ENCODE assay signal across 16 cellular contexts in genomic region chr7:87225696-87226095, GRCh38. TPM values are rescaled to one million over a fixed set of nuclear protein-coding genes. Genes with fewer than 3 reads are reported as not detected.
DNase-seq lines count a peak whose midpoint lies in the region; ATAC-seq and TF ChIP-seq lines count a peak whose summit lies in the region.
"Had no signal": no experiment of that assay in that cellular context is flagged by ENCODE, and none has a peak within 500 bp of the region (broad histone marks: within the 10 kb centered on the region; RNA-seq: fewer than 3 reads in every experiment).

No MANE protein-coding gene starts in this region.

- peak; percentile 46 to 47 for ATAC-seq in naive thymus-derived CD8-positive, alpha-beta T cell
- no peak for ATAC-seq in HG03354 (IDR thresholded peaks at IDR 0.05; ENCODE audit: poor library complexity, severe bottlenecking, unreplicated experiment)
- no peak for ATAC-seq in HG02623 (IDR thresholded peaks at IDR 0.05; ENCODE audit: unreplicated experiment)
- ATAC-seq in stimulated activated naive B cell treated with anti-CD40 and anti-IgM and Interleukin-4, amounts not matched to agents 10 μg/mL and 1 μg/mL and 100 μg/mL, for 72 hours (replicated peaks): no peak
- ATAC-seq: mucosa of descending colon, sciatic nerve had no signal

- no peak overlapping the region for H3K4me3 ChIP-seq in epithelial cell of esophagus (ENCODE audit: low read length)
- H3K4me3 ChIP-seq: mucosa of descending colon, thoracic aorta had no signal

- DNase-seq in HCEC 1CT: peak; percentile 48
- peak; percentile 56 for DNase-seq in RKO (ENCODE audit: low spot score)
- peak; percentile 66 for DNase-seq in epithelial cell of esophagus (ENCODE audit: low read depth)
- DNase-seq in naive thymus-derived CD8-positive, alpha-beta T cell: no peak
- no peak for DNase-seq in stimulated activated naive B cell treated with anti-CD40 and anti-IgM and Interleukin-4, amounts not matched to agents 10 μg/mL and 1 μg/mL and 100 μg/mL, for 72 hours
- DNase-seq in D341Med (ENCODE audit: low spot score): no peak
- DNase-seq: activated CD4-positive, alpha-beta memory T cell treated with anti-CD3 and anti-CD28 coated beads for 36 hours; DND-41; mucosa of descending colon; NCI-H1417; nucleus accumbens; stimulated activated CD4-positive, alpha-beta T cell treated with anti-CD3 and anti-CD28 coated beads, Interleukin-4, amount 100 ng/mL, for 24 hours had no signal

- H3K36me3 Mint-ChIP-seq in naive thymus-derived CD8-positive, alpha-beta T cell: no peaks in the 10 kb centered on the region
- H3K36me3 Mint-ChIP-seq in stimulated activated naive B cell treated with anti-CD40 and anti-IgM and Interleukin-4, amounts not matched to agents 10 μg/mL and 1 μg/mL and 100 μg/mL, for 72 hours: no peaks in the 10 kb centered on the region
- H3K36me3 Mint-ChIP-seq: activated CD4-positive, alpha-beta memory T cell treated with anti-CD3 and anti-CD28 coated beads for 36 hours had no signal

- H3K27me3 Mint-ChIP-seq in naive thymus-derived CD8-positive, alpha-beta T cell: peaks cover 0 to 2% (median 0%) of the 10 kb centered on the region in 5 donors
- no peaks in the 10 kb centered on the region for H3K27me3 Mint-ChIP-seq in stimulated activated naive B cell treated with anti-CD40 and anti-IgM and Interleukin-4, amounts not matched to agents 10 μg/mL and 1 μg/mL and 100 μg/mL, for 72 hours
- H3K27me3 Mint-ChIP-seq: activated CD4-positive, alpha-beta memory T cell treated with anti-CD3 and anti-CD28 coated beads for 36 hours had no signal

- TF ChIP-seq CTCF in epithelial cell of esophagus (IDR thresholded peaks at IDR 0.05; ENCODE audit: insufficient read depth, low read depth, low read length, missing control alignments): no peak

- POLR2A ChIA-PET in naive thymus-derived CD8-positive, alpha-beta T cell (lab: Charles Lee): no interaction called here

- H3K27ac Mint-ChIP-seq in naive thymus-derived CD8-positive, alpha-beta T cell: peak overlapping the region in 2 of 10 donors; percentile 5 to 18
- H3K27ac Mint-ChIP-seq in stimulated activated naive B cell treated with anti-CD40 and anti-IgM and Interleukin-4, amounts not matched to agents 10 μg/mL and 1 μg/mL and 100 μg/mL, for 72 hours: no peak overlapping the region
- H3K27ac Mint-ChIP-seq: activated CD4-positive, alpha-beta memory T cell treated with anti-CD3 and anti-CD28 coated beads for 36 hours had no signal

- no peaks in the 10 kb centered on the region for H3K9me3 Mint-ChIP-seq in naive thymus-derived CD8-positive, alpha-beta T cell
- H3K9me3 Mint-ChIP-seq in stimulated activated naive B cell treated with anti-CD40 and anti-IgM and Interleukin-4, amounts not matched to agents 10 μg/mL and 1 μg/mL and 100 μg/mL, for 72 hours: no peaks in the 10 kb centered on the region
- H3K9me3 Mint-ChIP-seq: activated CD4-positive, alpha-beta memory T cell treated with anti-CD3 and anti-CD28 coated beads for 36 hours had no signal

- peaks cover 9 to 17% (median 15%) of the 10 kb centered on the region in 4 donors for H3K4me1 Mint-ChIP-seq in naive thymus-derived CD8-positive, alpha-beta T cell
- H3K4me1 Mint-ChIP-seq in stimulated activated naive B cell treated with anti-CD40 and anti-IgM and Interleukin-4, amounts not matched to agents 10 μg/mL and 1 μg/mL and 100 μg/mL, for 72 hours: peaks cover 17 to 22% of the 10 kb centered on the region in 2 donors

- H3K4me3 Mint-ChIP-seq in naive thymus-derived CD8-positive, alpha-beta T cell: no peak overlapping the region
- H3K4me3 Mint-ChIP-seq in stimulated activated naive B cell treated with anti-CD40 and anti-IgM and Interleukin-4, amounts not matched to agents 10 μg/mL and 1 μg/mL and 100 μg/mL, for 72 hours: no peak overlapping the region
- H3K4me3 Mint-ChIP-seq: activated CD4-positive, alpha-beta memory T cell treated with anti-CD3 and anti-CD28 coated beads for 36 hours had no signal

RNA-seq across cellular contexts. Expression of gene TMEM243, which starts 6.2 kb away (rescaled TPM):
- 100 to 1,000 TPM; 136 to 138 TPM for total RNA-seq in naive thymus-derived CD8-positive, alpha-beta T cell
- 10 to 100 TPM; 79.3 to 89.5 (median 82.0) TPM for polyA plus RNA-seq in naive thymus-derived CD8-positive, alpha-beta T cell

Comparison
In these comparisons a context has a peak if more than half of its experiments do, and no peak if none do; other contexts are left out.
1. DNase-seq: peak in HCEC 1CT (single experiment), RKO (single experiment) and epithelial cell of esophagus (single experiment); none in naive thymus-derived CD8-positive, alpha-beta T cell (0 of 10), stimulated activated naive B cell treated with anti-CD40 and anti-IgM and Interleukin-4, amounts not matched to agents 10 μg/mL and 1 μg/mL and 100 μg/mL, for 72 hours (single experiment) and D341Med (single experiment).
2. ATAC-seq: peak in naive thymus-derived CD8-positive, alpha-beta T cell (2 of 2); none in HG03354 (single experiment), HG02623 (single experiment) and stimulated activated naive B cell treated with anti-CD40 and anti-IgM and Interleukin-4, amounts not matched to agents 10 μg/mL and 1 μg/mL and 100 μg/mL, for 72 hours (0 of 2).